ENCODE assay signal across 1 cellular context in the genomic region with DNA sequence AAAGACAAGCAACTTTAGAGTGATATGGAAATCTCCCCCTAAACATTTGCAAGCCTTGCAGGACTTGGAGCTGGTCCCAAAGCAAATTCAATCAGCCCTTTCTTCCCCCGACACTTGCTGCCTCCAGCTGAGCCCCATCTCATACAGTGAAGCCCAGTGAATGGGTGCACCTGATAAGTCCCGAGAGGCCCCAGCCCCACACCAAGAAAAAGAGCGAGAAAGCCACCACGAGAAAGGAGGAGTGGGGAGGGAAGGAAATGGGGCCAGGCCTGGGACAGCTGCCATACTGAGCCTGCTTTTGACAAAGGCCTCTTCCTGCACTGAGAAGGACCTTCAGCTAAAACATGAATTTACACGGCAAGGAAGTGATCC.
TF ChIP-seq lines count a peak whose summit lies in the region.

No MANE protein-coding gene starts in this region.

TF ChIP-seq in GM23338, 12 proteins besides CTCF, POLR2A, EP300 and RAD21 (continued from another document):
- TF ChIP-seq ZNF462 (CRISPR knock-in tag; IDR thresholded peaks at IDR 0.05): no peak
